ENCODE assay signal across 10 cellular contexts in genomic region chr11:3055881-3056280, GRCh38. TPM values are rescaled to one million over a fixed set of nuclear protein-coding genes. Genes with fewer than 3 reads are reported as not detected.
DNase-seq lines count a peak whose midpoint lies in the region; ATAC-seq, FAIRE-seq and TF ChIP-seq lines count a peak whose summit lies in the region.
"Had no signal": no experiment of that assay in that cellular context is flagged by ENCODE, and none has a peak within 500 bp of the region (broad histone marks: within the 10 kb centered on the region; RNA-seq: fewer than 3 reads in every experiment).

No MANE protein-coding gene starts in this region.

- no peaks in the 10 kb centered on the region for H3K9me3 Mint-ChIP-seq in activated naive CD8-positive, alpha-beta T cell treated with anti-CD3 and anti-CD28 coated beads, Interleukin-2, amount 50 U/mL, for 24 hours

- no peaks in the 10 kb centered on the region for H3K9me3 ChIP-seq in heart right ventricle
- no peaks in the 10 kb centered on the region for H3K9me3 ChIP-seq in HepG2 (ENCODE audit: low read length)
- no peaks in the 10 kb centered on the region for H3K9me3 ChIP-seq in transverse colon
- H3K9me3 ChIP-seq: tibial nerve had no signal

- BruUV-seq in HepG2 (replicated peaks; lab: Mats Ljungman, UMichigan) = no TSS peak

- WGBS in heart right ventricle, 2 donors = 91 to 93% methylated on average over 9 of the region's 9 CpGs
- 86% methylated on average over 9 of the region's 9 CpGs for WGBS in HepG2 (ENCODE audit: low lambda C conversion rate)
- WGBS in transverse colon (ENCODE audit: low coverage in 1 of 2), 2 donors = 50 to 65% methylated on average over 1 to 9 of the region's 9 CpGs

- no peak for TF ChIP-seq EP300 in HepG2 (IDR thresholded peaks at IDR 0.05; ENCODE audit: low read depth in 2 of 2, low read length in 2 of 2)
- TF ChIP-seq EP300 in HepG2 (CRISPR knock-in tag; IDR thresholded peaks at IDR 0.05; ENCODE audit: borderline replicate concordance) = no peak
- TF ChIP-seq EP300 in transverse colon (IDR thresholded peaks at IDR 0.05; ENCODE audit: low read depth) = no peak

- no peak overlapping the region for H2AFZ ChIP-seq in HepG2 (ENCODE audit: low read length)

- H3K27ac Mint-ChIP-seq in activated naive CD8-positive, alpha-beta T cell treated with anti-CD3 and anti-CD28 coated beads, Interleukin-2, amount 50 U/mL, for 24 hours = peak overlapping the region; percentile 83

- peaks cover 20% of the 10 kb centered on the region for H3K36me3 Mint-ChIP-seq in activated naive CD8-positive, alpha-beta T cell treated with anti-CD3 and anti-CD28 coated beads, Interleukin-2, amount 50 U/mL, for 24 hours (ENCODE audit: low read depth)

- peaks cover 27% of the 10 kb centered on the region for H4K20me1 ChIP-seq in HepG2 (ENCODE audit: insufficient read depth, low read length)

- CTCF ChIA-PET in HepG2 (lab: Yijun Ruan, JAX; ENCODE audit: low intra/inter-chr PET ratio, low total read pairs) = no interaction called here

- no peak for ATAC-seq in heart right ventricle
- no peak for ATAC-seq in activated naive CD8-positive, alpha-beta T cell treated with anti-CD3 and anti-CD28 coated beads, Interleukin-2, amount 50 U/mL, for 24 hours
- ATAC-seq in HepG2 = no peak
- ATAC-seq in HG03280 (IDR thresholded peaks at IDR 0.05; ENCODE audit: unreplicated experiment) = no peak
- ATAC-seq in HG02840 (IDR thresholded peaks at IDR 0.05; ENCODE audit: low FRiP score, unreplicated experiment) = no peak
- no peak for ATAC-seq in HG03095 (IDR thresholded peaks at IDR 0.05; ENCODE audit: unreplicated experiment)

- H3K27me3 ChIP-seq in heart right ventricle = no peaks in the 10 kb centered on the region
- peaks cover 2 to 4% of the 10 kb centered on the region in 2 experiments; a peak in 3 of 5 replicates for H3K27me3 ChIP-seq in HepG2 (ENCODE audit: control insufficient read depth in 1 of 2, insufficient read depth in 2 of 2, low read length in 2 of 2)
- H3K27me3 ChIP-seq in transverse colon = no peaks in the 10 kb centered on the region
- H3K27me3 ChIP-seq: tibial nerve had no signal

- TF ChIP-seq RAD21 in HepG2 (CRISPR knock-in tag; IDR thresholded peaks at IDR 0.05) = no peak

- no peak for TF ChIP-seq POLR2A in HepG2 (IDR thresholded peaks at IDR 0.05; ENCODE audit: insufficient read depth in 1 of 2, low read depth in 2 of 2, low read length in 2 of 2)
- TF ChIP-seq POLR2A in transverse colon (IDR thresholded peaks at IDR 0.05) = no peak

- H3K4me1 ChIP-seq in heart right ventricle (peaks cover 5 to 62% (median 44%) of the 10 kb centered on the region in 9 donors), HepG2 (ENCODE audit: insufficient read depth, low read length) (peaks cover 28% of the 10 kb centered on the region), transverse colon (peaks cover 11 to 33% (median 20%) of the 10 kb centered on the region in 4 donors)

- DNase-seq in heart right ventricle = no peak
- DNase-seq in cardiac septum (ENCODE audit: low spot score) = no peak
- DNase-seq in activated naive CD8-positive, alpha-beta T cell treated with anti-CD3 and anti-CD28 coated beads, Interleukin-2, amount 50 U/mL, for 24 hours = no peak
- DNase-seq in HepG2 (ENCODE audit: low spot score) = no peak
- peak; percentile 36 for DNase-seq in transverse colon
- DNase-seq: NCI-H446 had no signal

- H3K4me1 Mint-ChIP-seq in activated naive CD8-positive, alpha-beta T cell treated with anti-CD3 and anti-CD28 coated beads, Interleukin-2, amount 50 U/mL, for 24 hours = peaks cover 48% of the 10 kb centered on the region

- peak overlapping the region; percentile 89 for H3K4me3 Mint-ChIP-seq in activated naive CD8-positive, alpha-beta T cell treated with anti-CD3 and anti-CD28 coated beads, Interleukin-2, amount 50 U/mL, for 24 hours

- peak overlapping the region; percentile 79 for H3K4me2 ChIP-seq in HepG2 (ENCODE audit: low read depth, low read length)

- H3K9ac ChIP-seq in HepG2 (ENCODE audit: insufficient read depth, low read depth, low read length) = peak overlapping the region; percentile 88

- H3K79me2 ChIP-seq in HepG2 (ENCODE audit: insufficient read depth, low read length) = peaks cover 46% of the 10 kb centered on the region

- H3K27me3 Mint-ChIP-seq in activated naive CD8-positive, alpha-beta T cell treated with anti-CD3 and anti-CD28 coated beads, Interleukin-2, amount 50 U/mL, for 24 hours = no peaks in the 10 kb centered on the region

- FAIRE-seq in HepG2 (lab: Jason Lieb, UNC) = no peak

- H3K4me3 ChIP-seq in heart right ventricle (peak overlapping the region in 8 of 10 donors; percentile 72 to 96 (median 78)), HepG2 (replicated peaks in 1 of 3; ENCODE audit: insufficient read depth in 1 of 3, low read depth in 2 of 3, low read length in 3 of 3) (peak overlapping the region; percentile 95 to 100 (median 99)), transverse colon (peak overlapping the region in 3 of 4 donors; percentile 84 to 89 (median 88))

- in situ Hi-C loops in HepG2 (cut with HindIII; ENCODE audit: extremely low pct_ligation_motif_present, low pct_unique_long_range_greater_than_20kb) (no loop called here), transverse colon (cut with MboI; ENCODE audit: low pct_ligation_motif_present in 1 of 4, low pct_unique_long_range_greater_than_20kb in 1 of 4, low sequenced_read_pairs in 3 of 4) (loop anchor here in 1 of 4 donors (10.0 kb wide), 1 partner anchor 61 kb away; the partner anchor contains the start of gene NAP1L4)

- H3K27ac ChIP-seq in heart right ventricle (peak overlapping the region in 2 of 10 donors; percentile 91 to 96), HepG2 (ENCODE audit: extremely low read length, insufficient read depth, low read length) (no peak overlapping the region), transverse colon (peak overlapping the region in 3 of 4 donors; percentile 86 to 92 (median 87))

- POLR2A ChIA-PET in HepG2 (lab: Yijun Ruan, JAX) = no interaction called here

- H3K36me3 ChIP-seq in heart right ventricle = peaks cover 0 to 18% (median 0%) of the 10 kb centered on the region in 9 donors
- peaks cover 3 to 24% of the 10 kb centered on the region in 2 experiments; a peak in 4 of 5 replicates for H3K36me3 ChIP-seq in HepG2 (replicated peaks in 1 of 2; ENCODE audit: control insufficient read depth in 1 of 2, insufficient read depth in 2 of 2, low read length in 2 of 2)
- H3K36me3 ChIP-seq in transverse colon = peaks cover 0 to 3% (median 0%) of the 10 kb centered on the region in 4 donors

- TF ChIP-seq CTCF in heart right ventricle (IDR thresholded peaks at IDR 0.05) (no peak), HepG2 (CRISPR knock-in tag; IDR thresholded peaks at IDR 0.05) (no peak), transverse colon (IDR thresholded peaks at IDR 0.05) (no peak)

- intact Hi-C loops in heart right ventricle (cut with DNase I) (loop anchor here in 2 of 10 donors (5.0 kb wide), 1 partner anchor 36 kb away; no protein-coding TSS in a partner anchor), cardiac septum (cut with DNase I) (loop anchor here (5.0 kb wide), 1 partner anchor 366 kb away; no protein-coding TSS in a partner anchor), HepG2 (cut with micrococcal nuclease; ENCODE audit: unreplicated experiment) (loop anchor here (5.0 kb wide), 1 partner anchor 36 kb away; no protein-coding TSS in a partner anchor), transverse colon (cut with DNase I; ENCODE audit: low total_unique reads) (no loop called here)

TF ChIP-seq in HepG2, 621 proteins besides CTCF, POLR2A, EP300 and RAD21 (continues in another document):
- no peak for TF ChIP-seq MXI1 (IDR thresholded peaks at IDR 0.05; ENCODE audit: borderline replicate concordance, low read depth, low read length)
- TF ChIP-seq SETDB1 (CRISPR knock-in tag; IDR thresholded peaks at IDR 0.05; ENCODE audit: borderline replicate concordance) = no peak

RNA-seq across cellular contexts. Expression of gene CARS1, which starts 1.3 kb away (rescaled TPM):
- total RNA-seq in heart right ventricle (10 to 100 TPM; 12.5 to 24.6 (median 15.9) TPM), cardiac septum (17.1 TPM), HepG2 (2016; rRNA removed; fragmentation: Illumina TruSeq; extraction: Trizol) (32.1 and 33.8 TPM in 2 replicates), transverse colon (10 to 100 TPM; 37.0 to 61.3 (median 52.3) TPM)
- polyA plus RNA-seq in heart right ventricle (10 to 100 TPM; 14.8 to 24.2 TPM), HepG2 (2011; rRNA removed) (47.0 and 51.1 TPM in 2 replicates)
- total RNA-seq in HepG2 (2016; cell fraction: cytosol; rRNA removed; fragmentation: Illumina TruSeq; extraction: Trizol; ENCODE audit: low read depth) = 6.6 and 6.8 TPM in 2 replicates
- total RNA-seq in HepG2 (2016; cell fraction: insoluble cytoplasmic fraction; rRNA removed; fragmentation: Illumina TruSeq; extraction: Trizol) = 31.0 and 33.3 TPM in 2 replicates
- 11.2 and 30.8 TPM in 2 replicates for total RNA-seq in HepG2 (2016; cell fraction: membrane; rRNA removed; fragmentation: Illumina TruSeq; extraction: Trizol)
- total RNA-seq in HepG2 (2016; cell fraction: nucleus; rRNA removed; fragmentation: Illumina TruSeq; extraction: Trizol) = 32.2 and 55.6 TPM in 2 replicates
- polyA plus RNA-seq in HepG2 (2011; cell fraction: cytosol; rRNA removed) = 24.8 and 30.7 TPM in 2 replicates
- 122 and 123 TPM in 2 replicates for polyA plus RNA-seq in HepG2 (2011; cell fraction: nucleus; rRNA removed)
- polyA plus RNA-seq in HepG2 (2012) = 27.1 and 55.0 TPM in 2 replicates
- 5.3 and 6.3 TPM in 2 replicates for polyA plus RNA-seq in HepG2 (2016; cell fraction: cytosol; fragmentation: Illumina TruSeq; extraction: Trizol; ENCODE audit: low read depth)
- polyA plus RNA-seq in HepG2 (2016; cell fraction: insoluble cytoplasmic fraction; fragmentation: Illumina TruSeq; extraction: Trizol; ENCODE audit: low read depth) = 28.8 and 29.1 TPM in 2 replicates
- 8.7 and 27.3 TPM in 2 replicates for polyA plus RNA-seq in HepG2 (2016; cell fraction: membrane; fragmentation: Illumina TruSeq; extraction: Trizol; ENCODE audit: low read depth)
- 59.1 and 103 TPM in 2 replicates for polyA plus RNA-seq in HepG2 (2016; cell fraction: nucleus; fragmentation: Illumina TruSeq; extraction: Trizol; ENCODE audit: insufficient read depth, low read depth)
- polyA minus RNA-seq in HepG2 (2011; rRNA and poly(A)+ RNA removed; ENCODE audit: low replicate concordance) = 27.7 and 54.6 TPM in 2 replicates
- 18.4 and 22.4 TPM in 2 replicates for polyA minus RNA-seq in HepG2 (2011; cell fraction: cytosol; rRNA and poly(A)+ RNA removed)
- 55.0 and 56.3 TPM in 2 replicates for polyA minus RNA-seq in HepG2 (2011; cell fraction: nucleus; rRNA and poly(A)+ RNA removed)
